15 cellular contexts compared by ENCODE assay signal in genomic region chr4:146032234-146032860, GRCh38.
DNase-seq lines count a peak whose midpoint lies in the region; ATAC-seq and TF ChIP-seq lines count a peak whose summit lies in the region.
"Had no signal": no experiment of that assay in that cellular context is flagged by ENCODE, and none has a peak within 500 bp of the region (broad histone marks: within the 10 kb centered on the region; RNA-seq: fewer than 3 reads in every experiment).

No MANE protein-coding gene starts in this region.

- no peak overlapping the region for H2AFZ ChIP-seq in trophoblast cell (ENCODE audit: insufficient read depth, low read length, poor library complexity)

- peak overlapping the region; percentile 13 for H4K8ac ChIP-seq in trophoblast cell (ENCODE audit: low read depth, low read length)

- H3K9ac ChIP-seq in colonic mucosa (ENCODE audit: low read depth in 2 of 2, low read length in 2 of 2) (peak overlapping the region in 1 of 2 donors; percentile 73), trophoblast cell (ENCODE audit: low read length) (no peak overlapping the region)
- H3K9ac ChIP-seq: SK-N-SH had no signal

- no CpG with 5 or more reads among the region's 7 CpGs for WGBS in trophoblast cell (ENCODE audit: extremely low coverage, insufficient coverage, insufficient read length)

- peak overlapping the region; percentile 71 for H3K27ac ChIP-seq in colonic mucosa
- H3K27ac ChIP-seq in trophoblast cell (ENCODE audit: low read depth, low read length): no peak overlapping the region
- H3K27ac ChIP-seq: cardiac muscle cell had no signal

- H4K91ac ChIP-seq in trophoblast cell (ENCODE audit: low read depth, low read length): no peak overlapping the region

- no peaks in the 10 kb centered on the region for H3K9me3 ChIP-seq in colonic mucosa
- no peaks in the 10 kb centered on the region for H3K9me3 ChIP-seq in trophoblast cell (ENCODE audit: insufficient read depth, low read depth, low read length)
- H3K9me3 ChIP-seq: SK-N-SH had no signal

- DNase-seq in colonic mucosa: peak; percentile 26
- DNase-seq in trophoblast cell: no peak
- DNase-seq in ACHN: no peak
- no peak for DNase-seq in immature natural killer cell
- DNase-seq in NCI-H82 (lab: John Stamatoyannopoulos, UW): no peak
- DNase-seq: activated CD8-positive, alpha-beta memory T cell treated with anti-CD3 and anti-CD28 coated beads, Interleukin-2, amount 10 ng/mL, durations not matched to agents 7 days and 5 days; activated naive CD4-positive, alpha-beta T cell treated with anti-CD3 and anti-CD28 coated beads, Interleukin-2, amount 50 U/mL, for 16 hours; GDM1; glutamatergic neuron; NCI-H2081; SK-N-SH had no signal

- H2AK5ac ChIP-seq in trophoblast cell (ENCODE audit: low read length): no peak overlapping the region

- peaks cover 13% of the 10 kb centered on the region for H3K4me1 ChIP-seq in colonic mucosa
- peaks cover 11 to 17% of the 10 kb centered on the region in 2 experiments for H3K4me1 ChIP-seq in trophoblast cell (ENCODE audit: control insufficient read depth in 1 of 2, insufficient read depth in 2 of 2, low read length in 2 of 2)

- in situ Hi-C loops in ACHN (cut with HindIII; ENCODE audit: low pct_ligation_motif_present, low pct_unique_long_range_greater_than_20kb, low sequenced_read_pairs): no loop called here

- H2BK5ac ChIP-seq in trophoblast cell (ENCODE audit: low read depth, low read length, poor library complexity): no peak overlapping the region

- no peak overlapping the region for H3K4me2 ChIP-seq in trophoblast cell (ENCODE audit: low read length)
- H3K4me2 ChIP-seq: SK-N-SH had no signal

- H3K79me2 ChIP-seq in trophoblast cell (ENCODE audit: control insufficient read depth, insufficient read depth, low read length, poor library complexity): no peaks in the 10 kb centered on the region

- no peak overlapping the region for H3K4me3 Mint-ChIP-seq in immature natural killer cell
- H3K4me3 Mint-ChIP-seq: activated CD8-positive, alpha-beta memory T cell treated with anti-CD3 and anti-CD28 coated beads, Interleukin-2, amount 10 ng/mL, durations not matched to agents 7 days and 5 days had no signal

- H4K12ac ChIP-seq in trophoblast cell (ENCODE audit: low read depth, low read length): no peak overlapping the region

- no peak overlapping the region for H3K23ac ChIP-seq in trophoblast cell (ENCODE audit: low read length)

- H3K14ac ChIP-seq in trophoblast cell (ENCODE audit: low read length): peak overlapping the region; percentile 29

- H3K18ac ChIP-seq in trophoblast cell (ENCODE audit: low read length): no peak overlapping the region

- peaks cover 6% of the 10 kb centered on the region in 2 donors for H3K4me1 Mint-ChIP-seq in immature natural killer cell

- H3K4ac ChIP-seq in trophoblast cell (ENCODE audit: low read depth, low read length): no peak overlapping the region

- peaks cover 7% of the 10 kb centered on the region for H3K79me1 ChIP-seq in trophoblast cell (ENCODE audit: low read length)

- peak overlapping the region; percentile 80 for H2BK12ac ChIP-seq in trophoblast cell (ENCODE audit: low read length)

- H3K27me3 Mint-ChIP-seq in immature natural killer cell (ENCODE audit: low read depth in 3 of 3): peaks cover 0 to 11% (median 1%) of the 10 kb centered on the region in 3 donors

- no peak overlapping the region for H3K27ac Mint-ChIP-seq in immature natural killer cell
- H3K27ac Mint-ChIP-seq: activated CD8-positive, alpha-beta memory T cell treated with anti-CD3 and anti-CD28 coated beads, Interleukin-2, amount 10 ng/mL, durations not matched to agents 7 days and 5 days had no signal

- peak; percentile 31 for ATAC-seq in GM18511 (IDR thresholded peaks at IDR 0.05; ENCODE audit: unreplicated experiment)
- peak; percentile 28 for ATAC-seq in GM21825 (IDR thresholded peaks at IDR 0.05; ENCODE audit: unreplicated experiment)
- ATAC-seq in GM19328 (IDR thresholded peaks at IDR 0.05; ENCODE audit: unreplicated experiment): no peak
- ATAC-seq: activated CD8-positive, alpha-beta memory T cell treated with anti-CD3 and anti-CD28 coated beads, Interleukin-2, amount 10 ng/mL, durations not matched to agents 7 days and 5 days had no signal

- intact Hi-C loops in colonic mucosa (cut with DNase I): no loop called here

- no peaks in the 10 kb centered on the region for H3K9me3 Mint-ChIP-seq in immature natural killer cell

- no peaks in the 10 kb centered on the region for H3K27me3 ChIP-seq in colonic mucosa
- H3K27me3 ChIP-seq in trophoblast cell (ENCODE audit: insufficient read depth, low read length): no peaks in the 10 kb centered on the region
- H3K27me3 ChIP-seq: cardiac muscle cell had no signal

- H3K36me3 ChIP-seq in colonic mucosa (no peaks in the 10 kb centered on the region), trophoblast cell (ENCODE audit: control insufficient read depth in 1 of 2, insufficient read depth in 2 of 2, low read length in 2 of 2) (no peaks in the 10 kb centered on the region)
- H3K36me3 ChIP-seq: cardiac muscle cell had no signal

- TF ChIP-seq CTCF in colonic mucosa (IDR thresholded peaks at IDR 0.05): no peak

- H3K4me3 ChIP-seq in colonic mucosa (no peak overlapping the region), trophoblast cell (ENCODE audit: low read depth, low read length) (no peak overlapping the region)
- H3K4me3 ChIP-seq: cardiac muscle cell had no signal

- no peaks in the 10 kb centered on the region for H3K36me3 Mint-ChIP-seq in immature natural killer cell
- H3K36me3 Mint-ChIP-seq: activated CD8-positive, alpha-beta memory T cell treated with anti-CD3 and anti-CD28 coated beads, Interleukin-2, amount 10 ng/mL, durations not matched to agents 7 days and 5 days had no signal

- peak overlapping the region; percentile 23 for H2BK120ac ChIP-seq in trophoblast cell (ENCODE audit: insufficient read depth, low read length, poor library complexity)
